ENCODE assay signal across 26 cellular contexts in the genomic region with DNA sequence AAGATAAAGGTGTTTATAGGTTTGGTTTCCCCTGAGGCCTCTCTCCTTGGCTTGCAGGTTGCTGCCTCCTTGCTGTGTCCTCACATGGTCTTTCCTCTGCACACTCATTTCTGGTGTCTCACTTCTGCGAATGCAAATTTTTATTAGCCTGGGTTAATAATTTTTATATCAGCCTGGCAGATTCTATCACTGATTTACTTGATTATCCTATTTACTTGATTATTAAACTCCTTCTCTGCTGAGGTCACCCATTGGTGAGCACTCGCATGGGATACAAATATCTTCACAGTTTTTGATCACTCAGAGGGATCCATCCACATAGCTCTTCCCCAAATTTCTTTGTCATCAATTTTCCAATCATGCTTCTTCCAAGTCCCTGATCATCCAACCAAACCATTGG.
"Had no signal": no experiment of that assay in that cellular context is flagged by ENCODE, and none has a peak within 500 bp of the region (broad histone marks: within the 10 kb centered on the region; RNA-seq: fewer than 3 reads in every experiment).

No MANE protein-coding gene starts in this region.

- DNase-seq: hypothalamus; immature natural killer cell; kidney; left ventricle myocardium inferior; midbrain; mucosa of descending colon; naive thymus-derived CD4-positive, alpha-beta T cell; ovary; retina; right cardiac atrium; stimulated activated CD4-positive, alpha-beta T cell treated with anti-CD3 and anti-CD28 coated beads, Interleukin-12 subunit alpha, Interleukin-12 subunit beta, amount 100 ng/mL, for 4 hours; stimulated activated CD4-positive, alpha-beta T cell treated with anti-CD3 and anti-CD28 coated beads, Interleukin-15, amount 100 ng/mL, for 24 hours; stimulated activated CD4-positive, alpha-beta T cell treated with anti-CD3 and anti-CD28 coated beads, Interleukin-2, amount 100 ng/mL, for 24 hours; stimulated activated CD4-positive, alpha-beta T cell treated with anti-CD3 and anti-CD28 coated beads, Interleukin-4, amount 100 ng/mL, for 1 hour; stimulated activated naive B cell treated with anti-CD40 and anti-IgM and Interleukin-4, amounts not matched to agents 10 μg/mL and 1 μg/mL and 100 μg/mL, for 72 hours; stimulated activated naive CD8-positive, alpha-beta T cell treated with anti-CD3 and anti-CD28 coated beads, Interleukin-15, Interleukin-2, amounts not matched to agents 100 U/mL and 50 U/mL, for 24 hours; stomach; testis; thyroid gland; transverse colon; upper lobe of right lung had no signal

- H3K27ac ChIP-seq: left ventricle myocardium inferior, ovary, skin epidermis, stomach, testis, thyroid gland, transverse colon, upper lobe of right lung had no signal

- H3K36me3 ChIP-seq: left ventricle myocardium inferior, ovary, stomach, thyroid gland, transverse colon, upper lobe of right lung had no signal

- ATAC-seq: mucosa of descending colon; naive thymus-derived CD4-positive, alpha-beta T cell; natural killer cell treated with Interleukin-12 subunit alpha and Interleukin-12 subunit beta and Interleukin-15 and Interleukin-18, amount 100 ng/mL, for 72 hours; right cardiac atrium; sciatic nerve; stimulated activated naive B cell treated with anti-CD40 and anti-IgM and Interleukin-4, amounts not matched to agents 10 μg/mL and 1 μg/mL and 100 μg/mL, for 72 hours; stimulated activated naive CD8-positive, alpha-beta T cell treated with anti-CD3 and anti-CD28 coated beads, Interleukin-15, Interleukin-2, amounts not matched to agents 100 U/mL and 50 U/mL, for 24 hours; upper lobe of right lung had no signal

- H3K4me1 ChIP-seq: left ventricle myocardium inferior, stomach, testis, thyroid gland, transverse colon, upper lobe of right lung had no signal

- H3K4me3 ChIP-seq: left ventricle myocardium inferior, lung, mucosa of descending colon, ovary, skin epidermis, stomach, testis, thyroid gland, transverse colon, upper lobe of right lung had no signal

- H3K27me3 ChIP-seq: ovary, testis, thyroid gland, transverse colon, upper lobe of right lung had no signal

- H3K9me3 ChIP-seq: left ventricle myocardium inferior, mucosa of descending colon, ovary, stomach, testis, thyroid gland, transverse colon, upper lobe of right lung had no signal

- FAIRE-seq: islet of Langerhans, kidney had no signal
